ENCODE assay signal across 9 cellular contexts in genomic region chr3:186152889-186153292, GRCh38. TPM values are rescaled to one million over a fixed set of nuclear protein-coding genes. Genes with fewer than 3 reads are reported as not detected.
DNase-seq lines count a peak whose midpoint lies in the region; ATAC-seq, FAIRE-seq and TF ChIP-seq lines count a peak whose summit lies in the region.
"Had no signal": no experiment of that assay in that cellular context is flagged by ENCODE, and none has a peak within 500 bp of the region (broad histone marks: within the 10 kb centered on the region; RNA-seq: fewer than 3 reads in every experiment).

No MANE protein-coding gene starts in this region.

- RAD21 ChIA-PET in GM12878 (lab: Charles Lee; ENCODE audit: unreplicated experiment) = interaction anchor here (0.6 to 2.0 kb wide), 12 partner anchors 14 to 388 kb away, joined by 3 to 11 read pairs (median 4); no protein-coding TSS in a partner anchor

- intact Hi-C loops in GM12878 (cut with micrococcal nuclease; ENCODE audit: unreplicated experiment) = loop anchor here (5.0 kb wide), 3 partner anchors 46 to 89 kb away; partner anchors contain the start of gene ETV5
- intact Hi-C loops in lower leg skin (cut with DNase I; ENCODE audit: low total_unique reads) = no loop called here

- SMC1A ChIA-PET in GM12878 (lab: Charles Lee; ENCODE audit: uncharacterized antibody, unreplicated experiment) = interaction anchor here (0.6 to 2.6 kb wide), 15 partner anchors 10 to 387 kb away, joined by 3 to 12 read pairs (median 4); partner anchors contain the start of gene ETV5

- H3K36me3 Mint-ChIP-seq in activated CD4-positive, alpha-beta memory T cell treated with anti-CD3 and anti-CD28 coated beads, Interleukin-2, amount 10 ng/mL, durations not matched to agents 7 days and 5 days (ENCODE audit: low read depth) = peaks cover 2% of the 10 kb centered on the region

- H3K36me3 ChIP-seq in GM12878 (ENCODE audit: control insufficient read depth in 2 of 2, insufficient read depth in 2 of 2, low read length in 1 of 2) = no peaks in the 10 kb centered on the region

- H3K9me3 ChIP-seq in GM12878 (replicated peaks; ENCODE audit: control insufficient read depth, insufficient read depth, low read length) = no peaks in the 10 kb centered on the region

- peaks cover 19% of the 10 kb centered on the region for H3K4me1 Mint-ChIP-seq in activated CD4-positive, alpha-beta memory T cell treated with anti-CD3 and anti-CD28 coated beads, Interleukin-2, amount 10 ng/mL, durations not matched to agents 7 days and 5 days

- TF ChIP-seq CTCF in GM12878 (IDR thresholded peaks at IDR 0.05 in 2 of 3, conservative IDR thresholded peaks at IDR 0.05 in 1 of 3; ENCODE audit: control insufficient read depth in 2 of 3, extremely low read depth in 1 of 3, insufficient read depth in 1 of 3, low read depth in 3 of 3, low read length in 3 of 3) = no peak
- TF ChIP-seq CTCF in omental fat pad (IDR thresholded peaks at IDR 0.05) = no peak
- no peak for TF ChIP-seq CTCF in lower leg skin (IDR thresholded peaks at IDR 0.05)

- H3K9ac ChIP-seq in GM12878 (ENCODE audit: control insufficient read depth, insufficient read depth, low read length) = no peak overlapping the region

- no peaks in the 10 kb centered on the region for H3K79me2 ChIP-seq in GM12878 (ENCODE audit: control insufficient read depth, insufficient read depth, low read length)

- WGBS in GM12878 (ENCODE audit: insufficient coverage, insufficient replicate concordance, low lambda C conversion rate, missing lambda C conversion rate) = 2% methylated on average over 7 of the region's 9 CpGs
- 73 to 76% methylated on average over 9 of the region's 9 CpGs for WGBS in lower leg skin, 2 donors

- peaks cover 41% of the 10 kb centered on the region for H3K27me3 Mint-ChIP-seq in activated CD4-positive, alpha-beta memory T cell treated with anti-CD3 and anti-CD28 coated beads, Interleukin-2, amount 10 ng/mL, durations not matched to agents 7 days and 5 days

- H2AFZ ChIP-seq in GM12878 (ENCODE audit: control insufficient read depth, low read depth, low read length) = peak overlapping the region; percentile 43; the same call in 1 of the 2 replicates

- no peak overlapping the region for H3K27ac Mint-ChIP-seq in activated CD4-positive, alpha-beta memory T cell treated with anti-CD3 and anti-CD28 coated beads, Interleukin-2, amount 10 ng/mL, durations not matched to agents 7 days and 5 days

- TF ChIP-seq POLR2A in GM12891 (IDR thresholded peaks at IDR 0.05; ENCODE audit: low read depth, low read length) (no peak), GM12878 (IDR thresholded peaks at IDR 0.05; ENCODE audit: low read depth, low read length) (no peak), lower leg skin (IDR thresholded peaks at IDR 0.05) (no peak)

- peak; percentile 56 to 68; a peak in 2 of 4 replicates for TF ChIP-seq EP300 in GM12878 (IDR thresholded peaks at IDR 0.05; ENCODE audit: borderline replicate concordance in 1 of 2, control insufficient read depth in 1 of 2, low read depth in 2 of 2, low read length in 2 of 2)

- peak; percentile 2; the same call in 1 of the 2 replicates for TF ChIP-seq RAD21 in GM12878 (IDR thresholded peaks at IDR 0.05; ENCODE audit: insufficient read depth, low read depth, low read length)

- DNase-seq in GM12891 (ENCODE audit: insufficient read length, low spot score) (peak; percentile 49), GM12878 (ENCODE audit: low read depth, low spot score) (peak; percentile 60), omental fat pad (ENCODE audit: low spot score) (no peak), lower leg skin (ENCODE audit: low spot score in 2 of 2) (no peak), DMS 273 treated with DMSO at 0.1 percent for 48 hours (lab: John Stamatoyannopoulos, UW) (no peak)
- DNase-seq in activated CD4-positive, alpha-beta memory T cell treated with anti-CD3 and anti-CD28 coated beads, Interleukin-2, amount 10 ng/mL, durations not matched to agents 7 days and 5 days = no peak
- DNase-seq: DND-41 had no signal

- in situ Hi-C loops in GM12878 (cut with MboI) = no loop called here

- H3K4me3 ChIP-seq in GM12878 (peak overlapping the region; percentile 34; the same call in 1 of the 2 replicates), lower leg skin (ENCODE audit: low read depth, poor library complexity, severe bottlenecking) (no peak overlapping the region)

- FAIRE-seq in GM12891 (lab: Jason Lieb, UNC) (peak; percentile 38), GM12878 (lab: Jason Lieb, UNC) (no peak)

- ATAC-seq in GM21367 (IDR thresholded peaks at IDR 0.05; ENCODE audit: unreplicated experiment) (peak; percentile 85), HG03378 (IDR thresholded peaks at IDR 0.05; ENCODE audit: unreplicated experiment) (peak; percentile 95), GM12878 (peak; percentile 95), omental fat pad (ENCODE audit: low FRiP score) (no peak)

- no TSS peak for BruUV-seq in GM12878 (replicated peaks; lab: Mats Ljungman, UMichigan)

- CTCF ChIA-PET in GM12878 (lab: Yijun Ruan, JAX) = interaction anchor here (0.6 to 1.6 kb wide), 13 partner anchors 11 to 387 kb away, joined by 3 to 7 read pairs (median 4); no protein-coding TSS in a partner anchor
- CTCF ChIA-PET in activated CD4-positive, alpha-beta memory T cell treated with anti-CD3 and anti-CD28 coated beads, Interleukin-2, amount 10 ng/mL, durations not matched to agents 7 days and 5 days (lab: Charles Lee) = no interaction called here

- no peaks in the 10 kb centered on the region for H3K27me3 ChIP-seq in GM12878 (replicated peaks in 1 of 2; ENCODE audit: control insufficient read depth in 2 of 2, insufficient read depth in 2 of 2, low read length in 1 of 2)

- POLR2A ChIA-PET in GM12878 (lab: Charles Lee) = interaction anchor here (0.6 to 2.0 kb wide), 7 partner anchors 10 to 369 kb away, joined by 3 to 6 read pairs (median 5); no protein-coding TSS in a partner anchor
- POLR2A ChIA-PET in activated CD4-positive, alpha-beta memory T cell treated with anti-CD3 and anti-CD28 coated beads, Interleukin-2, amount 10 ng/mL, durations not matched to agents 7 days and 5 days (lab: Charles Lee) = no interaction called here

- peak overlapping the region; percentile 88 for H3K4me2 ChIP-seq in GM12878 (ENCODE audit: control insufficient read depth, insufficient read depth)

- peaks cover 28% of the 10 kb centered on the region for H3K4me1 ChIP-seq in GM12878 (ENCODE audit: control insufficient read depth, insufficient read depth, low read length)

- H4K20me1 ChIP-seq in GM12878 (ENCODE audit: control insufficient read depth, insufficient read depth) = no peaks in the 10 kb centered on the region

- peak overlapping the region; percentile 68 for H3K27ac ChIP-seq in GM12878 (ENCODE audit: control insufficient read depth, insufficient read depth)

- H3K4me3 Mint-ChIP-seq in activated CD4-positive, alpha-beta memory T cell treated with anti-CD3 and anti-CD28 coated beads, Interleukin-2, amount 10 ng/mL, durations not matched to agents 7 days and 5 days = no peak overlapping the region

- no peaks in the 10 kb centered on the region for H3K9me3 Mint-ChIP-seq in activated CD4-positive, alpha-beta memory T cell treated with anti-CD3 and anti-CD28 coated beads, Interleukin-2, amount 10 ng/mL, durations not matched to agents 7 days and 5 days

TF ChIP-seq in GM12891, 5 proteins besides CTCF, POLR2A, EP300 and RAD21:
- TF ChIP-seq TAF1 (IDR thresholded peaks at IDR 0.05; ENCODE audit: low read depth, low read length) = no peak
- TF ChIP-seq SPI1 (IDR thresholded peaks at IDR 0.05; ENCODE audit: low read depth, low read length) = peak; percentile 46; the same call in 1 of the 2 replicates

TF ChIP-seq in GM12878, 131 proteins besides CTCF, POLR2A, EP300 and RAD21 (continues in another document):
- TF ChIP-seq MEF2A (IDR thresholded peaks at IDR 0.05; ENCODE audit: insufficient read depth, low read depth, low read length) (peak; percentile 58; the same call in 1 of the 2 replicates), STAT3 (IDR thresholded peaks at IDR 0.05; ENCODE audit: low read depth, low read length) (no peak), CBX5 (IDR thresholded peaks at IDR 0.05; ENCODE audit: low read depth) (no peak), CREB1 (IDR thresholded peaks at IDR 0.05; ENCODE audit: low read depth) (peak; percentile 37; the same call in 1 of the 2 replicates), SPI1 (IDR thresholded peaks at IDR 0.05; ENCODE audit: borderline replicate concordance, insufficient read depth, low read depth, low read length) (peak; percentile 41; the same call in 1 of the 2 replicates), ZBED1 (IDR thresholded peaks at IDR 0.05; ENCODE audit: borderline replicate concordance) (0 out of 2 replicates have a peak, but pooled peaks have one; percentile 51), IKZF2 (IDR thresholded peaks at IDR 0.05) (peak; percentile 75 to 90), FOXM1 (IDR thresholded peaks at IDR 0.05; ENCODE audit: low read depth, low read length) (peak; percentile 82; the same call in 1 of the 2 replicates), ZZZ3 (IDR thresholded peaks at IDR 0.05; ENCODE audit: control insufficient read depth, insufficient read length, low read depth) (no peak), HCFC1 (IDR thresholded peaks at IDR 0.05; ENCODE audit: low read length) (no peak), IRF4 (IDR thresholded peaks at IDR 0.05; ENCODE audit: low read depth, low read length) (0 out of 2 replicates have a peak, but pooled peaks have one; percentile 20)

RNA-seq across cellular contexts. Expression of gene ETV5, which starts 44.0 kb away (rescaled TPM):
- polyA plus RNA-seq in GM12891 (2012; ENCODE audit: low read depth, missing spikeins) = 15.7 TPM
- 39.6 and 39.8 TPM in 2 replicates for total RNA-seq in GM12878 (2013; cell fraction: nucleolus; rRNA removed)
- total RNA-seq in GM12878 (2014; rRNA removed) = 8.1 and 8.3 TPM in 2 replicates
- total RNA-seq in GM12878 (2014; rRNA removed; fragmentation: Illumina TruSeq; extraction: Trizol) = 5.9 and 6.3 TPM in 2 replicates
- total RNA-seq in GM12878 (2021) = 10.6 and 12.5 TPM in 2 replicates
- polyA plus RNA-seq in GM12878 (2011; ENCODE audit: low read depth) = 2.9 TPM
- polyA plus RNA-seq in GM12878 (2011; rRNA removed) = 5.4 and 6.0 TPM in 2 replicates
- polyA plus RNA-seq in GM12878 (2011; cell fraction: cytosol; rRNA removed) = 4.1 and 5.4 TPM in 2 replicates
- 2.9 and 3.9 TPM in 2 replicates for polyA plus RNA-seq in GM12878 (2011; cell fraction: nucleus; rRNA removed)
- 4.4 and 6.2 TPM in 2 replicates for polyA plus RNA-seq in GM12878 (2012)
- 6.7 and 7.8 TPM in 2 replicates for polyA plus RNA-seq in GM12878 (2014; fragmentation: Illumina TruSeq; extraction: Trizol)
- polyA plus RNA-seq in GM12878 (2014; fragmentation: Nextera tagmentation; extraction: Ambion mirVana) = 1 to 10 TPM; 5.0 to 5.4 TPM
- 7.0 and 7.8 TPM in 2 replicates for polyA plus RNA-seq in GM12878 (2014; rRNA removed)
- polyA plus RNA-seq in GM12878 (2016; fragmentation: Nextera tagmentation; extraction: Ambion mirVana) = 10 to 100 TPM; 14.5 to 18.4 TPM
- polyA minus RNA-seq in GM12878 (2011; rRNA and poly(A)+ RNA removed) = 5.2 and 6.5 TPM in 2 replicates
- polyA minus RNA-seq in GM12878 (2011; cell fraction: cytosol; rRNA and poly(A)+ RNA removed) = 4.5 and 4.9 TPM in 2 replicates
- 2.9 and 8.4 TPM in 2 replicates for polyA minus RNA-seq in GM12878 (2011; cell fraction: nucleus; rRNA and poly(A)+ RNA removed)
- total RNA-seq in omental fat pad = 10 to 100 TPM; 10.3 to 23.3 (median 14.5) TPM
- total RNA-seq in lower leg skin = 10 to 100 TPM in 1 of 4 donors, 1 to 10 TPM in 3; 8.1 to 15.3 (median 9.7) TPM
- 1 to 10 TPM; 2.5 to 3.3 TPM for total RNA-seq in activated CD4-positive, alpha-beta memory T cell treated with anti-CD3 and anti-CD28 coated beads, Interleukin-2, amount 10 ng/mL, durations not matched to agents 7 days and 5 days

Comparison
In these comparisons a context has a peak if more than half of its experiments do, and no peak if none do; other contexts are left out.
1. DNase-seq: peak in GM12891 (single experiment) and GM12878 (single experiment); none in omental fat pad (single experiment), lower leg skin (0 of 2), activated CD4-positive, alpha-beta memory T cell treated with anti-CD3 and anti-CD28 coated beads, Interleukin-2, amount 10 ng/mL, durations not matched to agents 7 days and 5 days (single experiment) and DMS 273 treated with DMSO at 0.1 percent for 48 hours (single experiment).